Comparison of ENCODE assay signal across 3 cellular contexts in genomic region chr5:103607346-103607745, GRCh38.
TF ChIP-seq lines count a peak whose summit lies in the region.

No MANE protein-coding gene starts in this region.

TF ChIP-seq in SK-N-SH treated with all-trans-retinoic acid at 6 μM for 48 hours, 23 proteins besides CTCF, POLR2A, EP300 and RAD21 (continued from another document):
- TF ChIP-seq ZNF8 (CRISPR knock-in tag; IDR thresholded peaks at IDR 0.05): no peak
- TF ChIP-seq, protein P1, sequence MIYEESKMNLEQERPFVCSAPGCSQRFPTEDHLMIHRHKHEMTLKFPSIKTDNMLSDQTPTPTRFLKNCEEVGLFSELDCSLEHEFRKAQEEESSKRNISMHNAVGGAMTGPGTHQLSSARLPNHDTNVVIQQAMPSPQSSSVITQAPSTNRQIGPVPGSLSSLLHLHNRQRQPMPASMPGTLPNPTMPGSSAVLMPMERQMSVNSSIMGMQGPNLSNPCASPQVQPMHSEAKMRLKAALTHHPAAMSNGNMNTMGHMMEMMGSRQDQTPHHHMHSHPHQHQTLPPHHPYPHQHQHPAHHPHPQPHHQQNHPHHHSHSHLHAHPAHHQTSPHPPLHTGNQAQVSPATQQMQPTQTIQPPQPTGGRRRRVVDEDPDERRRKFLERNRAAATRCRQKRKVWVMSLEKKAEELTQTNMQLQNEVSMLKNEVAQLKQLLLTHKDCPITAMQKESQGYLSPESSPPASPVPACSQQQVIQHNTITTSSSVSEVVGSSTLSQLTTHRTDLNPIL (CRISPR knock-in tag; IDR thresholded peaks at IDR 0.05; ENCODE audit: low read depth): 0 out of 2 replicates have a peak, but pooled peaks have one; percentile 21
- no peak for TF ChIP-seq PPARA (CRISPR knock-in tag; IDR thresholded peaks at IDR 0.05; ENCODE audit: borderline replicate concordance)
- TF ChIP-seq ZC3H10 (CRISPR knock-in tag; IDR thresholded peaks at IDR 0.05): peak; percentile 71; the same call in 1 of the 2 replicates
- TF ChIP-seq ZNF565 (CRISPR knock-in tag; conservative IDR thresholded peaks at IDR 0.05; ENCODE audit: low read depth): no peak
- peak; percentile 70; the same call in 1 of the 2 replicates for TF ChIP-seq POU6F1 (CRISPR knock-in tag; IDR thresholded peaks at IDR 0.05; ENCODE audit: borderline replicate concordance, low read depth)
- no peak for TF ChIP-seq SNAI2 (CRISPR knock-in tag; IDR thresholded peaks at IDR 0.05)
- no peak for TF ChIP-seq ZFP3 (CRISPR knock-in tag; IDR thresholded peaks at IDR 0.05)

TF ChIP-seq in SK-N-SH, 30 proteins besides CTCF, POLR2A, EP300 and RAD21 (continued from another document):
- no peak for TF ChIP-seq SIN3A (IDR thresholded peaks at IDR 0.05; ENCODE audit: borderline replicate concordance, low read depth, low read length)
- TF ChIP-seq, protein P2, sequence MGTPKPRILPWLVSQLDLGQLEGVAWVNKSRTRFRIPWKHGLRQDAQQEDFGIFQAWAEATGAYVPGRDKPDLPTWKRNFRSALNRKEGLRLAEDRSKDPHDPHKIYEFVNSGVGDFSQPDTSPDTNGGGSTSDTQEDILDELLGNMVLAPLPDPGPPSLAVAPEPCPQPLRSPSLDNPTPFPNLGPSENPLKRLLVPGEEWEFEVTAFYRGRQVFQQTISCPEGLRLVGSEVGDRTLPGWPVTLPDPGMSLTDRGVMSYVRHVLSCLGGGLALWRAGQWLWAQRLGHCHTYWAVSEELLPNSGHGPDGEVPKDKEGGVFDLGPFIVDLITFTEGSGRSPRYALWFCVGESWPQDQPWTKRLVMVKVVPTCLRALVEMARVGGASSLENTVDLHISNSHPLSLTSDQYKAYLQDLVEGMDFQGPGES (IDR thresholded peaks at IDR 0.05; ENCODE audit: low read depth, low read length): no peak
- no peak for TF ChIP-seq TEAD4 (IDR thresholded peaks at IDR 0.05; ENCODE audit: borderline replicate concordance, insufficient read depth)
- TF ChIP-seq REST (IDR thresholded peaks at IDR 0.05; ENCODE audit: low read depth, low read length): no peak
- no peak for TF ChIP-seq GATA2 (CRISPR knock-in tag; IDR thresholded peaks at IDR 0.05)
- TF ChIP-seq, protein P3, sequence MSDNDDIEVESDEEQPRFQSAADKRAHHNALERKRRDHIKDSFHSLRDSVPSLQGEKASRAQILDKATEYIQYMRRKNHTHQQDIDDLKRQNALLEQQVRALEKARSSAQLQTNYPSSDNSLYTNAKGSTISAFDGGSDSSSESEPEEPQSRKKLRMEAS (IDR thresholded peaks at IDR 0.05; ENCODE audit: low read depth): no peak
- no peak for TF ChIP-seq USF2 (IDR thresholded peaks at IDR 0.05; ENCODE audit: borderline replicate concordance, low read depth, low read length)
- TF ChIP-seq, protein P4, sequence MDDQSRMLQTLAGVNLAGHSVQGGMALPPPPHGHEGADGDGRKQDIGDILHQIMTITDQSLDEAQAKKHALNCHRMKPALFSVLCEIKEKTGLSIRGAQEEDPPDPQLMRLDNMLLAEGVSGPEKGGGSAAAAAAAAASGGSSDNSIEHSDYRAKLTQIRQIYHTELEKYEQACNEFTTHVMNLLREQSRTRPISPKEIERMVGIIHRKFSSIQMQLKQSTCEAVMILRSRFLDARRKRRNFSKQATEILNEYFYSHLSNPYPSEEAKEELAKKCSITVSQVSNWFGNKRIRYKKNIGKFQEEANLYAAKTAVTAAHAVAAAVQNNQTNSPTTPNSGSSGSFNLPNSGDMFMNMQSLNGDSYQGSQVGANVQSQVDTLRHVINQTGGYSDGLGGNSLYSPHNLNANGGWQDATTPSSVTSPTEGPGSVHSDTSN (IDR thresholded peaks at IDR 0.05): no peak
- TF ChIP-seq ELF1 (IDR thresholded peaks at IDR 0.05): no peak
- no peak for TF ChIP-seq NFIC (IDR thresholded peaks at IDR 0.05; ENCODE audit: borderline replicate concordance)
- TF ChIP-seq MXI1 (IDR thresholded peaks at IDR 0.05; ENCODE audit: low read depth, low read length): no peak
- TF ChIP-seq RFX5 (IDR thresholded peaks at IDR 0.05; ENCODE audit: low read length): no peak
- no peak for TF ChIP-seq TAF1 (IDR thresholded peaks at IDR 0.05; ENCODE audit: borderline replicate concordance, low read depth, low read length)
- TF ChIP-seq NRF1 (IDR thresholded peaks at IDR 0.05; ENCODE audit: low read depth, low read length): no peak
- TF ChIP-seq, protein P5, sequence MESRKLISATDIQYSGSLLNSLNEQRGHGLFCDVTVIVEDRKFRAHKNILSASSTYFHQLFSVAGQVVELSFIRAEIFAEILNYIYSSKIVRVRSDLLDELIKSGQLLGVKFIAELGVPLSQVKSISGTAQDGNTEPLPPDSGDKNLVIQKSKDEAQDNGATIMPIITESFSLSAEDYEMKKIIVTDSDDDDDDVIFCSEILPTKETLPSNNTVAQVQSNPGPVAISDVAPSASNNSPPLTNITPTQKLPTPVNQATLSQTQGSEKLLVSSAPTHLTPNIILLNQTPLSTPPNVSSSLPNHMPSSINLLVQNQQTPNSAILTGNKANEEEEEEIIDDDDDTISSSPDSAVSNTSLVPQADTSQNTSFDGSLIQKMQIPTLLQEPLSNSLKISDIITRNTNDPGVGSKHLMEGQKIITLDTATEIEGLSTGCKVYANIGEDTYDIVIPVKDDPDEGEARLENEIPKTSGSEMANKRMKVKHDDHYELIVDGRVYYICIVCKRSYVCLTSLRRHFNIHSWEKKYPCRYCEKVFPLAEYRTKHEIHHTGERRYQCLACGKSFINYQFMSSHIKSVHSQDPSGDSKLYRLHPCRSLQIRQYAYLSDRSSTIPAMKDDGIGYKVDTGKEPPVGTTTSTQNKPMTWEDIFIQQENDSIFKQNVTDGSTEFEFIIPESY (IDR thresholded peaks at IDR 0.05; ENCODE audit: borderline replicate concordance, low read depth): no peak
- no peak for TF ChIP-seq JUND (IDR thresholded peaks at IDR 0.05)
- no peak for TF ChIP-seq FOXM1 (IDR thresholded peaks at IDR 0.05; ENCODE audit: low read depth)

TF ChIP-seq in H1, 55 proteins besides CTCF, POLR2A, EP300 and RAD21 (continued from another document):
- no peak for TF ChIP-seq E2F6 (IDR thresholded peaks at IDR 0.05)
